ENCODE assay signal across 34 cellular contexts in the genomic region with DNA sequence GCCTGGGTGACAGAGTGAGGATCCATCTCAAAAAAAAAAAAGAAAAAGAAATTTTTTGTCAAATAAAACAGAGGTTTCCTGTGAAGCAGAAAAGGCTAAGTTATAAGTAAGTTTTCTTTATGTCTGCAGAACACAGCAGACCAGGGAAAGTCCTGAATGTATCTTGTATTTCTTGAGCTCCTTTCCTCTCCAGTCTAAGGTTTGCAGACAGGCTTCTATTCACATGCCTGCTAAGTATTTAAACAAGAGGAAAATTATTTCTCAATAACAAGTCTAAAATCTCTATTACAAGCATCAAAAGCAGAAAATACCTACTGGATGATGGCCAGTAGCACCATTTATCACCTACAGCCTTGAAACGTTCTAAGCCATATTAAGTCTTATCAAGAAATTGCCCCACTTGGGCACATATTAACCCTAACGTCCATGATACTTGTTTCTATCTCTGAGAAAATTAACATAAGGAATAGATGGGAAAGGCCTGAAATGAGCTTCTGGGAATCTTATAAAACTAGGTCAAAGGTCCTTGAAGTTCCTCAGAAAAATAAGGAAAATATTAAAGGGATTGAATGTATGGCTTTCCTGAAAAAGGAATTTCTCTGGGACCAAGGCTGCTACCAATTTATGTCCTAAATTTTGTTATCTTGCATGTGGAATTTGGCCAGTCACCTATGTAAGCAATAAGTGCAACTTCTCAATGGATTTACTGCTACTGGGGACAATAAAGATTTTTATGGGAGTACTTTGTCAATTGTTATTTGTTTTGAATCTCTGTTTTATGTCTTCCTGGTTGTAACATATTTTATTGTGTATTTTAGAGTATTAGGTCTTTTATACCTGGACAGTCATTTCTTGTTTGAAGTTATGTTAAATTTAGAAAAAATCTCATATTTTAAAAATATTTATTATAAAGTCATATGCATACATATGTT. TPM values are rescaled to one million over a fixed set of nuclear protein-coding genes. Genes with fewer than 3 reads are reported as not detected.
DNase-seq lines count a peak whose midpoint lies in the region; ATAC-seq, FAIRE-seq and TF ChIP-seq lines count a peak whose summit lies in the region.
"Had no signal": no experiment of that assay in that cellular context is flagged by ENCODE, and none has a peak within 500 bp of the region (broad histone marks: within the 10 kb centered on the region; RNA-seq: fewer than 3 reads in every experiment).

No MANE protein-coding gene starts in this region.

- no peak overlapping the region for H3K4me3 ChIP-seq in LNCaP clone FGC (ENCODE audit: low read depth, low read length)
- H3K4me3 ChIP-seq in mucosa of descending colon, result no peak overlapping the region
- H3K4me3 ChIP-seq in small intestine (ENCODE audit: low read depth in 1 of 2, low read length in 2 of 2), result no peak overlapping the region
- H3K4me3 ChIP-seq in CD8-positive, alpha-beta T cell (ENCODE audit: low read depth, low read length), result no peak overlapping the region
- H3K4me3 ChIP-seq: BLaER1, GM12878 had no signal

- no peaks in the 10 kb centered on the region for H3K36me3 Mint-ChIP-seq in CD8-positive, alpha-beta T cell
- H3K36me3 Mint-ChIP-seq in chondrocyte (ENCODE audit: low read depth), result no peaks in the 10 kb centered on the region
- H3K36me3 Mint-ChIP-seq: CD14-positive monocyte; CD4-positive, alpha-beta memory T cell; CD4-positive, CD25-positive, alpha-beta regulatory T cell had no signal

- 14 to 47% (median 23%) methylated on average over 2 of the region's 2 CpGs for WGBS in small intestine, 3 donors

- ATAC-seq in mucosa of descending colon, result peak; percentile 47
- no peak for ATAC-seq in CD8-positive, alpha-beta T cell
- ATAC-seq: GM12878 had no signal

- H3K4me1 ChIP-seq in mucosa of descending colon (ENCODE audit: low read depth), result peaks cover 3% of the 10 kb centered on the region
- H3K4me1 ChIP-seq in small intestine (ENCODE audit: control insufficient read depth in 2 of 2, insufficient read depth in 1 of 2, low read depth in 1 of 2, low read length in 1 of 2), result no peaks in the 10 kb centered on the region
- no peaks in the 10 kb centered on the region for H3K4me1 ChIP-seq in CD8-positive, alpha-beta T cell (ENCODE audit: insufficient read depth, low read length)
- H3K4me1 ChIP-seq: BE2C, BLaER1, Caco-2 had no signal

- no peaks in the 10 kb centered on the region for H3K36me3 ChIP-seq in mucosa of descending colon (ENCODE audit: low read depth)
- H3K36me3 ChIP-seq in small intestine (ENCODE audit: control insufficient read depth in 2 of 2, insufficient read depth in 2 of 2, low read length in 2 of 2), result no peaks in the 10 kb centered on the region
- no peaks in the 10 kb centered on the region for H3K36me3 ChIP-seq in CD8-positive, alpha-beta T cell (ENCODE audit: insufficient read depth, low read length)
- H3K36me3 ChIP-seq: BE2C, BLaER1 had no signal

- no peaks in the 10 kb centered on the region for H3K27me3 Mint-ChIP-seq in CD8-positive, alpha-beta T cell (ENCODE audit: low read depth)
- no peaks in the 10 kb centered on the region for H3K27me3 Mint-ChIP-seq in chondrocyte (ENCODE audit: low read depth)
- H3K27me3 Mint-ChIP-seq: CD4-positive, alpha-beta memory T cell; CD4-positive, CD25-positive, alpha-beta regulatory T cell had no signal

- TF ChIP-seq CTCF in LNCaP clone FGC (IDR thresholded peaks at IDR 0.05; ENCODE audit: control insufficient read depth, extremely low read depth, insufficient read depth) (no peak), mucosa of descending colon (IDR thresholded peaks at IDR 0.05) (no peak), chondrocyte (IDR thresholded peaks at IDR 0.05) (no peak)
- no peak for TF ChIP-seq CTCF in CD8-positive, alpha-beta T cell (IDR thresholded peaks at IDR 0.05)

- intact Hi-C loops in mucosa of descending colon (cut with DNase I, micrococcal nuclease), result no loop called here
- intact Hi-C loops in CD8-positive, alpha-beta T cell (cut with DNase I, micrococcal nuclease), result no loop called here

- no peak overlapping the region for H3K27ac Mint-ChIP-seq in CD8-positive, alpha-beta T cell
- no peak overlapping the region for H3K27ac Mint-ChIP-seq in chondrocyte (ENCODE audit: unreplicated experiment)
- H3K27ac Mint-ChIP-seq: CD14-positive monocyte; CD4-positive, alpha-beta memory T cell; CD4-positive, CD25-positive, alpha-beta regulatory T cell had no signal

- H3K9me3 Mint-ChIP-seq in CD8-positive, alpha-beta T cell, result peaks cover 14% of the 10 kb centered on the region
- no peaks in the 10 kb centered on the region for H3K9me3 Mint-ChIP-seq in chondrocyte (ENCODE audit: low read depth)

- no peaks in the 10 kb centered on the region for H3K27me3 ChIP-seq in small intestine (ENCODE audit: control insufficient read depth in 2 of 2, insufficient read depth in 2 of 2, low read length in 2 of 2)
- H3K27me3 ChIP-seq in CD8-positive, alpha-beta T cell (ENCODE audit: insufficient read depth, low read length), result no peaks in the 10 kb centered on the region
- H3K27me3 ChIP-seq: BE2C, BLaER1 had no signal

- CTCF ChIA-PET in CD8-positive, alpha-beta T cell (lab: Charles Lee), result no interaction called here

- H3K4me1 Mint-ChIP-seq in CD8-positive, alpha-beta T cell (ENCODE audit: low read depth), result no peaks in the 10 kb centered on the region
- H3K4me1 Mint-ChIP-seq in chondrocyte (ENCODE audit: low read depth), result no peaks in the 10 kb centered on the region
- H3K4me1 Mint-ChIP-seq: CD14-positive monocyte; CD4-positive, alpha-beta memory T cell; CD4-positive, CD25-positive, alpha-beta regulatory T cell had no signal

- FAIRE-seq in frontal cortex (lab: Jason Lieb, UNC) (peak; percentile 3), small intestine (lab: Jason Lieb, UNC) (no peak)
- FAIRE-seq: A204.1, D721Med, GM12878, GM12892, GM18507 had no signal

- H3K27ac ChIP-seq in small intestine (ENCODE audit: low read depth in 1 of 2, low read length in 1 of 2), result peak overlapping the region in 1 of 2 donors; percentile 20
- H3K27ac ChIP-seq in CD8-positive, alpha-beta T cell (ENCODE audit: low read depth, low read length), result no peak overlapping the region
- H3K27ac ChIP-seq: BLaER1 had no signal

- POLR2A ChIA-PET in CD8-positive, alpha-beta T cell (lab: Charles Lee), result no interaction called here

- peak; percentile 83 for DNase-seq in LNCaP clone FGC (ENCODE audit: low read depth)
- DNase-seq in frontal cortex (ENCODE audit: low spot score in 2 of 2), result no peak
- no peak for DNase-seq in mucosa of descending colon
- DNase-seq in small intestine, result peak; percentile 74
- no peak for DNase-seq in CD8-positive, alpha-beta T cell
- DNase-seq in DMS 273 (lab: John Stamatoyannopoulos, UW; ENCODE audit: unreplicated experiment), result no peak
- DNase-seq in NOMO-1 (lab: John Stamatoyannopoulos, UW; ENCODE audit: unreplicated experiment in 2 of 2), result no peak
- DNase-seq in chondrocyte (ENCODE audit: low spot score), result no peak
- DNase-seq: 8988T; ACHN; BE2C; C1 segment of cervical spinal cord; Caco-2; Calu3; CD4-positive, alpha-beta memory T cell; CD4-positive, CD25-positive, alpha-beta regulatory T cell; DMS 273 treated with DMSO at 0.1 percent for 48 hours; DMS153; DMS53; DMS79; DND-41; EL; GDM1 had no signal

- H3K4me3 Mint-ChIP-seq in CD8-positive, alpha-beta T cell, result no peak overlapping the region
- H3K4me3 Mint-ChIP-seq in chondrocyte (ENCODE audit: unreplicated experiment), result no peak overlapping the region
- H3K4me3 Mint-ChIP-seq: CD14-positive monocyte; CD4-positive, alpha-beta memory T cell; CD4-positive, CD25-positive, alpha-beta regulatory T cell had no signal

- no peaks in the 10 kb centered on the region for H3K9me3 ChIP-seq in mucosa of descending colon
- no peaks in the 10 kb centered on the region for H3K9me3 ChIP-seq in small intestine (ENCODE audit: control insufficient read depth, low read depth)
- H3K9me3 ChIP-seq in CD8-positive, alpha-beta T cell (ENCODE audit: low read length), result no peaks in the 10 kb centered on the region
- H3K9me3 ChIP-seq: BE2C, BLaER1, Caco-2 had no signal

RNA-seq across cellular contexts. Expression of a gene that starts 3.0 kb away (rescaled TPM):
- not detected for total RNA-seq in frontal cortex
- total RNA-seq in mucosa of descending colon, result 100 to 1,000 TPM in 1 of 3 donors, under 1 TPM in 1, not detected in 1; 0.89 to 885 TPM
- polyA plus RNA-seq in small intestine, result over 10,000 TPM in 1 of 3 donors, 100 to 1,000 TPM in 2; 613 to 31,869 (median 810) TPM
- total RNA-seq in CD8-positive, alpha-beta T cell, result not detected
- not detected in 3 replicates for total RNA-seq in chondrocyte
- total RNA-seq: A673; Calu3; CD4-positive, alpha-beta memory T cell; CD4-positive, CD25-positive, alpha-beta regulatory T cell; G401 had no signal
- polyA plus RNA-seq: AG04450; CD14-positive monocyte; CD4-positive, alpha-beta memory T cell; CD4-positive, CD25-positive, alpha-beta regulatory T cell; GM12878 had no signal

RNA-seq across cellular contexts. Expression of a gene that starts 29.5 kb away (rescaled TPM):
- not detected for total RNA-seq in frontal cortex
- total RNA-seq in mucosa of descending colon, result 100 to 1,000 TPM in 1 of 3 donors, 1 to 10 TPM in 1, not detected in 1; 1.2 to 395 TPM
- 1,000 to 10,000 TPM in 1 of 3 donors, 10 to 100 TPM in 2; 24.3 to 3,920 (median 25.0) TPM for polyA plus RNA-seq in small intestine
- total RNA-seq in CD8-positive, alpha-beta T cell, result not detected
- total RNA-seq in chondrocyte, result not detected in 3 replicates
- total RNA-seq: A673; Caco-2; Calu3; CD4-positive, alpha-beta memory T cell; CD4-positive, CD25-positive, alpha-beta regulatory T cell; Daoy; G401 had no signal
- polyA plus RNA-seq: AG04450; CD14-positive monocyte; CD4-positive, alpha-beta memory T cell; CD4-positive, CD25-positive, alpha-beta regulatory T cell; GM12878 had no signal

RNA-seq across cellular contexts. Expression of a gene that starts 42.3 kb away (rescaled TPM):
- not detected for total RNA-seq in frontal cortex
- total RNA-seq in mucosa of descending colon, result not detected
- polyA plus RNA-seq in small intestine, result over 10,000 TPM in 1 of 3 donors, 1,000 to 10,000 TPM in 1, 100 to 1,000 TPM in 1; 468 to 11,127 (median 1,492) TPM
- not detected for total RNA-seq in CD8-positive, alpha-beta T cell
- not detected in 3 replicates for total RNA-seq in chondrocyte
- total RNA-seq: A673; Calu3; CD4-positive, alpha-beta memory T cell; CD4-positive, CD25-positive, alpha-beta regulatory T cell; Daoy; G401 had no signal
- polyA plus RNA-seq: AG04450; CD14-positive monocyte; CD4-positive, alpha-beta memory T cell; CD4-positive, CD25-positive, alpha-beta regulatory T cell; GM12878 had no signal

Comparison
In these comparisons a context has a peak if more than half of its experiments do, and no peak if none do; other contexts are left out.
1. DNase-seq: peak in LNCaP clone FGC (single experiment) and small intestine (single experiment); none in frontal cortex (0 of 2), mucosa of descending colon (0 of 3), CD8-positive, alpha-beta T cell (0 of 7), DMS 273 (single experiment), NOMO-1 (0 of 2) and chondrocyte (single experiment).